In the genomic region with DNA sequence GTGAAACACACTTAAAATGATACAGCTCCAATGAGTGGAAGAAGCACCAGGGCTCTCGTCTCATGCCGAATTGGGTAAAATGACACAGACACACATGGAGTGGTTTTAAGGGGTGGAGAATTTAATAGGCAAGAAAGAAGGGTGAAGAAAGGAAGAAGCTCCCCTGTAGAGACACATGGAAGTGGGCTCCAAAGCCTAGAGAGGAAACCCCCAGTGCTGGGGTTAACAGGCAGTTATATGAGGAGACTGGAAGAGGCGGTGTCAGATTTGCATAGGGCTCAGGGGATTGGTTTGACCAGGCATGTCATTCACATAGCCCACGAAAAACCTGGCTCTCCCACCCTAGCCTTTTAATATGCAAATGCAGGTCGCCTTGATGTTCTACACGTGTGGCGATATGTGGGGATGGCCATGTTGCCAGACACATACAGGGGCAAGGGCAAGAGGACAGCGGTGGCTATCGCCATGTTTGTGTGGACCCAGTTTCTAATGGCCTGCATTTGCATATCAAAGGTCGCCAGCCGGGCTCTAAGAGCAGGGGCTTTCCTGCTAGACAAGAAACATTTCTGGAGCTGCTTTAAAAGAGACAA, we compare ENCODE assay signal across 1 cellular context.
TF ChIP-seq lines count a peak whose summit lies in the region.

No MANE protein-coding gene starts in this region.

TF ChIP-seq in K562, 482 proteins besides CTCF, POLR2A, EP300 and RAD21 (continued from another document and continues in another):
- TF ChIP-seq, protein P1, sequence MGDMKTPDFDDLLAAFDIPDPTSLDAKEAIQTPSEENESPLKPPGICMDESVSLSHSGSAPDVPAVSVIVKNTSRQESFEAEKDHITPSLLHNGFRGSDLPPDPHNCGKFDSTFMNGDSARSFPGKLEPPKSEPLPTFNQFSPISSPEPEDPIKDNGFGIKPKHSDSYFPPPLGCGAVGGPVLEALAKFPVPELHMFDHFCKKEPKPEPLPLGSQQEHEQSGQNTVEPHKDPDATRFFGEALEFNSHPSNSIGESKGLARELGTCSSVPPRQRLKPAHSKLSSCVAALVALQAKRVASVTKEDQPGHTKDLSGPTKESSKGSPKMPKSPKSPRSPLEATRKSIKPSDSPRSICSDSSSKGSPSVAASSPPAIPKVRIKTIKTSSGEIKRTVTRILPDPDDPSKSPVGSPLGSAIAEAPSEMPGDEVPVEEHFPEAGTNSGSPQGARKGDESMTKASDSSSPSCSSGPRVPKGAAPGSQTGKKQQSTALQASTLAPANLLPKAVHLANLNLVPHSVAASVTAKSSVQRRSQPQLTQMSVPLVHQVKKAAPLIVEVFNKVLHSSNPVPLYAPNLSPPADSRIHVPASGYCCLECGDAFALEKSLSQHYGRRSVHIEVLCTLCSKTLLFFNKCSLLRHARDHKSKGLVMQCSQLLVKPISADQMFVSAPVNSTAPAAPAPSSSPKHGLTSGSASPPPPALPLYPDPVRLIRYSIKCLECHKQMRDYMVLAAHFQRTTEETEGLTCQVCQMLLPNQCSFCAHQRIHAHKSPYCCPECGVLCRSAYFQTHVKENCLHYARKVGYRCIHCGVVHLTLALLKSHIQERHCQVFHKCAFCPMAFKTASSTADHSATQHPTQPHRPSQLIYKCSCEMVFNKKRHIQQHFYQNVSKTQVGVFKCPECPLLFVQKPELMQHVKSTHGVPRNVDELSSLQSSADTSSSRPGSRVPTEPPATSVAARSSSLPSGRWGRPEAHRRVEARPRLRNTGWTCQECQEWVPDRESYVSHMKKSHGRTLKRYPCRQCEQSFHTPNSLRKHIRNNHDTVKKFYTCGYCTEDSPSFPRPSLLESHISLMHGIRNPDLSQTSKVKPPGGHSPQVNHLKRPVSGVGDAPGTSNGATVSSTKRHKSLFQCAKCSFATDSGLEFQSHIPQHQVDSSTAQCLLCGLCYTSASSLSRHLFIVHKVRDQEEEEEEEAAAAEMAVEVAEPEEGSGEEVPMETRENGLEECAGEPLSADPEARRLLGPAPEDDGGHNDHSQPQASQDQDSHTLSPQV (IDR thresholded peaks at IDR 0.05) = peak; percentile 41; the same call in 1 of the 2 replicates
- TF ChIP-seq MXI1 (IDR thresholded peaks at IDR 0.05; ENCODE audit: low read depth, low read length) (peak; percentile 76), RBM34 (IDR thresholded peaks at IDR 0.05; ENCODE audit: borderline replicate concordance, insufficient read depth, low read length) (no peak), DMBX1 (CRISPR knock-in tag; IDR thresholded peaks at IDR 0.05; ENCODE audit: borderline replicate concordance) (no peak), HDAC8 (tag; IDR thresholded peaks at IDR 0.05) (no peak), ESRRA (IDR thresholded peaks at IDR 0.05; ENCODE audit: borderline replicate concordance, low read depth) (peak; percentile 77; the same call in 1 of the 2 replicates), ZFP1 (CRISPR knock-in tag; IDR thresholded peaks at IDR 0.05) (no peak), BDP1 (IDR thresholded peaks at IDR 0.05; ENCODE audit: insufficient read depth, insufficient read length) (no peak), NFRKB (IDR thresholded peaks at IDR 0.05; ENCODE audit: low read depth) (0 out of 2 replicates have a peak, but pooled peaks have one; percentile 46), POLR2AphosphoS5 (IDR thresholded peaks at IDR 0.05; ENCODE audit: control insufficient read depth, insufficient read depth, low read depth, low read length) (peak; percentile 76), EHMT2 (IDR thresholded peaks at IDR 0.05) (0 out of 2 replicates have a peak, but pooled peaks have one; percentile 10), FOS (IDR thresholded peaks at IDR 0.05; ENCODE audit: extremely low read depth, insufficient read length) (peak; percentile 6), ATF7 (IDR thresholded peaks at IDR 0.05) (no peak), NR4A1 (CRISPR knock-in tag; IDR thresholded peaks at IDR 0.05) (no peak), NR4A1 (tag; IDR thresholded peaks at IDR 0.05) (no peak), PHF8 (IDR thresholded peaks at IDR 0.05; ENCODE audit: borderline replicate concordance, low read length) (peak; percentile 26; the same call in 1 of the 2 replicates), KAT7 (CRISPR knock-in tag; IDR thresholded peaks at IDR 0.05; ENCODE audit: borderline replicate concordance) (no peak), LARP7 (IDR thresholded peaks at IDR 0.05) (peak; percentile 37; the same call in 1 of the 2 replicates), POLR2H (tag; IDR thresholded peaks at IDR 0.05; ENCODE audit: low read depth) (peak; percentile 55; the same call in 1 of the 2 replicates), PML (IDR thresholded peaks at IDR 0.05; ENCODE audit: low read length) (peak; percentile 53; the same call in 1 of the 2 replicates), ETV1 (tag; conservative IDR thresholded peaks at IDR 0.05; ENCODE audit: low read depth) (no peak), PRPF4 (IDR thresholded peaks at IDR 0.05; ENCODE audit: insufficient read depth, low read depth, low read length, poor library complexity, severe bottlenecking) (no peak), RBBP5 (IDR thresholded peaks at IDR 0.05; ENCODE audit: borderline replicate concordance, insufficient read depth, low read length, poor library complexity, severe bottlenecking) (peak; percentile 25), RB1 (IDR thresholded peaks at IDR 0.05; ENCODE audit: low read depth) (no peak), TBP (optimal IDR thresholded peaks at IDR 0.05; ENCODE audit: low read depth, low read length) (peak; percentile 88), NR2C1 (IDR thresholded peaks at IDR 0.05) (no peak), NR2C1 (tag; IDR thresholded peaks at IDR 0.05) (0 out of 2 replicates have a peak, but pooled peaks have one; percentile 45), RNF2 (IDR thresholded peaks at IDR 0.05) (0 out of 2 replicates have a peak, but pooled peaks have one; percentile 16), TCF3 (CRISPR knock-in tag; IDR thresholded peaks at IDR 0.05) (peak; percentile 11; the same call in 1 of the 2 replicates), KDM5B (IDR thresholded peaks at IDR 0.05; ENCODE audit: insufficient replicate concordance, low read depth, low read length) (peak; percentile 42), BHLHE40 (IDR thresholded peaks at IDR 0.05; ENCODE audit: low read length) (peak; percentile 42; the same call in 1 of the 2 replicates), TAF1 (IDR thresholded peaks at IDR 0.05; ENCODE audit: control insufficient read depth, extremely low read depth, insufficient read depth, low read length, severe bottlenecking) (peak; percentile 57), MTA3 (IDR thresholded peaks at IDR 0.05; ENCODE audit: borderline replicate concordance) (peak; percentile 77), ZNF444 (CRISPR knock-in tag; IDR thresholded peaks at IDR 0.05) (no peak), POLR2B (IDR thresholded peaks at IDR 0.05; ENCODE audit: low read depth, partially characterized antibody) (peak; percentile 96), YBX1 (IDR thresholded peaks at IDR 0.05) (no peak), NFYB (IDR thresholded peaks at IDR 0.05; ENCODE audit: extremely low read depth, insufficient read length) (peak; percentile 41)
- TF ChIP-seq, protein P2, sequence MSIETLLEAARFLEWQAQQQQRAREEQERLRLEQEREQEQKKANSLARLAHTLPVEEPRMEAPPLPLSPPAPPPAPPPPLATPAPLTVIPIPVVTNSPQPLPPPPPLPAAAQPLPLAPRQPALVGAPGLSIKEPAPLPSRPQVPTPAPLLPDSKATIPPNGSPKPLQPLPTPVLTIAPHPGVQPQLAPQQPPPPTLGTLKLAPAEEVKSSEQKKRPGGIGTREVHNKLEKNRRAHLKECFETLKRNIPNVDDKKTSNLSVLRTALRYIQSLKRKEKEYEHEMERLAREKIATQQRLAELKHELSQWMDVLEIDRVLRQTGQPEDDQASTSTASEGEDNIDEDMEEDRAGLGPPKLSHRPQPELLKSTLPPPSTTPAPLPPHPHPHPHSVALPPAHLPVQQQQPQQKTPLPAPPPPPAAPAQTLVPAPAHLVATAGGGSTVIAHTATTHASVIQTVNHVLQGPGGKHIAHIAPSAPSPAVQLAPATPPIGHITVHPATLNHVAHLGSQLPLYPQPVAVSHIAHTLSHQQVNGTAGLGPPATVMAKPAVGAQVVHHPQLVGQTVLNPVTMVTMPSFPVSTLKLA (conservative IDR thresholded peaks at IDR 0.05) = peak; percentile 88 to 90
- TF ChIP-seq, protein P3, sequence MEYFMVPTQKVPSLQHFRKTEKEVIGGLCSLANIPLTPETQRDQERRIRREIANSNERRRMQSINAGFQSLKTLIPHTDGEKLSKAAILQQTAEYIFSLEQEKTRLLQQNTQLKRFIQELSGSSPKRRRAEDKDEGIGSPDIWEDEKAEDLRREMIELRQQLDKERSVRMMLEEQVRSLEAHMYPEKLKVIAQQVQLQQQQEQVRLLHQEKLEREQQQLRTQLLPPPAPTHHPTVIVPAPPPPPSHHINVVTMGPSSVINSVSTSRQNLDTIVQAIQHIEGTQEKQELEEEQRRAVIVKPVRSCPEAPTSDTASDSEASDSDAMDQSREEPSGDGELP (CRISPR knock-in tag; IDR thresholded peaks at IDR 0.05; ENCODE audit: borderline replicate concordance) = 0 out of 2 replicates have a peak, but pooled peaks have one; percentile 20
- TF ChIP-seq, protein P4, sequence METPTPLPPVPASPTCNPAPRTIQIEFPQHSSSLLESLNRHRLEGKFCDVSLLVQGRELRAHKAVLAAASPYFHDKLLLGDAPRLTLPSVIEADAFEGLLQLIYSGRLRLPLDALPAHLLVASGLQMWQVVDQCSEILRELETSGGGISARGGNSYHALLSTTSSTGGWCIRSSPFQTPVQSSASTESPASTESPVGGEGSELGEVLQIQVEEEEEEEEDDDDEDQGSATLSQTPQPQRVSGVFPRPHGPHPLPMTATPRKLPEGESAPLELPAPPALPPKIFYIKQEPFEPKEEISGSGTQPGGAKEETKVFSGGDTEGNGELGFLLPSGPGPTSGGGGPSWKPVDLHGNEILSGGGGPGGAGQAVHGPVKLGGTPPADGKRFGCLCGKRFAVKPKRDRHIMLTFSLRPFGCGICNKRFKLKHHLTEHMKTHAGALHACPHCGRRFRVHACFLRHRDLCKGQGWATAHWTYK (CRISPR knock-in tag; IDR thresholded peaks at IDR 0.05) = no peak
- TF ChIP-seq, protein P5, sequence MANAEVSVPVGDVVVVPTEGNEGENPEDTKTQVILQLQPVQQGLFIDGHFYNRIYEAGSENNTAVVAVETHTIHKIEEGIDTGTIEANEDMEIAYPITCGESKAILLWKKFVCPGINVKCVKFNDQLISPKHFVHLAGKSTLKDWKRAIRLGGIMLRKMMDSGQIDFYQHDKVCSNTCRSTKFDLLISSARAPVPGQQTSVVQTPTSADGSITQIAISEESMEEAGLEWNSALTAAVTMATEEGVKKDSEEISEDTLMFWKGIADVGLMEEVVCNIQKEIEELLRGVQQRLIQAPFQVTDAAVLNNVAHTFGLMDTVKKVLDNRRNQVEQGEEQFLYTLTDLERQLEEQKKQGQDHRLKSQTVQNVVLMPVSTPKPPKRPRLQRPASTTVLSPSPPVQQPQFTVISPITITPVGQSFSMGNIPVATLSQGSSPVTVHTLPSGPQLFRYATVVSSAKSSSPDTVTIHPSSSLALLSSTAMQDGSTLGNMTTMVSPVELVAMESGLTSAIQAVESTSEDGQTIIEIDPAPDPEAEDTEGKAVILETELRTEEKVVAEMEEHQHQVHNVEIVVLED (CRISPR knock-in tag; IDR thresholded peaks at IDR 0.05) = no peak
- TF ChIP-seq, protein P6, sequence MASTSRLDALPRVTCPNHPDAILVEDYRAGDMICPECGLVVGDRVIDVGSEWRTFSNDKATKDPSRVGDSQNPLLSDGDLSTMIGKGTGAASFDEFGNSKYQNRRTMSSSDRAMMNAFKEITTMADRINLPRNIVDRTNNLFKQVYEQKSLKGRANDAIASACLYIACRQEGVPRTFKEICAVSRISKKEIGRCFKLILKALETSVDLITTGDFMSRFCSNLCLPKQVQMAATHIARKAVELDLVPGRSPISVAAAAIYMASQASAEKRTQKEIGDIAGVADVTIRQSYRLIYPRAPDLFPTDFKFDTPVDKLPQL (IDR thresholded peaks at IDR 0.05; ENCODE audit: extremely low read depth, insufficient read length) = peak; percentile 41
- TF ChIP-seq, protein P7, sequence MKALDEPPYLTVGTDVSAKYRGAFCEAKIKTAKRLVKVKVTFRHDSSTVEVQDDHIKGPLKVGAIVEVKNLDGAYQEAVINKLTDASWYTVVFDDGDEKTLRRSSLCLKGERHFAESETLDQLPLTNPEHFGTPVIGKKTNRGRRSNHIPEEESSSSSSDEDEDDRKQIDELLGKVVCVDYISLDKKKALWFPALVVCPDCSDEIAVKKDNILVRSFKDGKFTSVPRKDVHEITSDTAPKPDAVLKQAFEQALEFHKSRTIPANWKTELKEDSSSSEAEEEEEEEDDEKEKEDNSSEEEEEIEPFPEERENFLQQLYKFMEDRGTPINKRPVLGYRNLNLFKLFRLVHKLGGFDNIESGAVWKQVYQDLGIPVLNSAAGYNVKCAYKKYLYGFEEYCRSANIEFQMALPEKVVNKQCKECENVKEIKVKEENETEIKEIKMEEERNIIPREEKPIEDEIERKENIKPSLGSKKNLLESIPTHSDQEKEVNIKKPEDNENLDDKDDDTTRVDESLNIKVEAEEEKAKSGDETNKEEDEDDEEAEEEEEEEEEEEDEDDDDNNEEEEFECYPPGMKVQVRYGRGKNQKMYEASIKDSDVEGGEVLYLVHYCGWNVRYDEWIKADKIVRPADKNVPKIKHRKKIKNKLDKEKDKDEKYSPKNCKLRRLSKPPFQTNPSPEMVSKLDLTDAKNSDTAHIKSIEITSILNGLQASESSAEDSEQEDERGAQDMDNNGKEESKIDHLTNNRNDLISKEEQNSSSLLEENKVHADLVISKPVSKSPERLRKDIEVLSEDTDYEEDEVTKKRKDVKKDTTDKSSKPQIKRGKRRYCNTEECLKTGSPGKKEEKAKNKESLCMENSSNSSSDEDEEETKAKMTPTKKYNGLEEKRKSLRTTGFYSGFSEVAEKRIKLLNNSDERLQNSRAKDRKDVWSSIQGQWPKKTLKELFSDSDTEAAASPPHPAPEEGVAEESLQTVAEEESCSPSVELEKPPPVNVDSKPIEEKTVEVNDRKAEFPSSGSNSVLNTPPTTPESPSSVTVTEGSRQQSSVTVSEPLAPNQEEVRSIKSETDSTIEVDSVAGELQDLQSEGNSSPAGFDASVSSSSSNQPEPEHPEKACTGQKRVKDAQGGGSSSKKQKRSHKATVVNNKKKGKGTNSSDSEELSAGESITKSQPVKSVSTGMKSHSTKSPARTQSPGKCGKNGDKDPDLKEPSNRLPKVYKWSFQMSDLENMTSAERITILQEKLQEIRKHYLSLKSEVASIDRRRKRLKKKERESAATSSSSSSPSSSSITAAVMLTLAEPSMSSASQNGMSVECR (CRISPR knock-in tag; IDR thresholded peaks at IDR 0.05) = no peak
- TF ChIP-seq, protein P8, sequence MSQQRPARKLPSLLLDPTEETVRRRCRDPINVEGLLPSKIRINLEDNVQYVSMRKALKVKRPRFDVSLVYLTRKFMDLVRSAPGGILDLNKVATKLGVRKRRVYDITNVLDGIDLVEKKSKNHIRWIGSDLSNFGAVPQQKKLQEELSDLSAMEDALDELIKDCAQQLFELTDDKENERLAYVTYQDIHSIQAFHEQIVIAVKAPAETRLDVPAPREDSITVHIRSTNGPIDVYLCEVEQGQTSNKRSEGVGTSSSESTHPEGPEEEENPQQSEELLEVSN (IDR thresholded peaks at IDR 0.05; ENCODE audit: borderline replicate concordance in 1 of 2, extremely low read depth in 1 of 2, insufficient read depth in 1 of 2, insufficient read length in 1 of 2, low read depth in 1 of 2, low read length in 1 of 2, poor library complexity in 1 of 2, severe bottlenecking in 1 of 2) = peak in 1 of 2 experiments; percentile 53
- TF ChIP-seq, protein P9, sequence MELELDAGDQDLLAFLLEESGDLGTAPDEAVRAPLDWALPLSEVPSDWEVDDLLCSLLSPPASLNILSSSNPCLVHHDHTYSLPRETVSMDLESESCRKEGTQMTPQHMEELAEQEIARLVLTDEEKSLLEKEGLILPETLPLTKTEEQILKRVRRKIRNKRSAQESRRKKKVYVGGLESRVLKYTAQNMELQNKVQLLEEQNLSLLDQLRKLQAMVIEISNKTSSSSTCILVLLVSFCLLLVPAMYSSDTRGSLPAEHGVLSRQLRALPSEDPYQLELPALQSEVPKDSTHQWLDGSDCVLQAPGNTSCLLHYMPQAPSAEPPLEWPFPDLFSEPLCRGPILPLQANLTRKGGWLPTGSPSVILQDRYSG (tag; conservative IDR thresholded peaks at IDR 0.05; ENCODE audit: low read depth) = no peak
